In the genomic region with DNA sequence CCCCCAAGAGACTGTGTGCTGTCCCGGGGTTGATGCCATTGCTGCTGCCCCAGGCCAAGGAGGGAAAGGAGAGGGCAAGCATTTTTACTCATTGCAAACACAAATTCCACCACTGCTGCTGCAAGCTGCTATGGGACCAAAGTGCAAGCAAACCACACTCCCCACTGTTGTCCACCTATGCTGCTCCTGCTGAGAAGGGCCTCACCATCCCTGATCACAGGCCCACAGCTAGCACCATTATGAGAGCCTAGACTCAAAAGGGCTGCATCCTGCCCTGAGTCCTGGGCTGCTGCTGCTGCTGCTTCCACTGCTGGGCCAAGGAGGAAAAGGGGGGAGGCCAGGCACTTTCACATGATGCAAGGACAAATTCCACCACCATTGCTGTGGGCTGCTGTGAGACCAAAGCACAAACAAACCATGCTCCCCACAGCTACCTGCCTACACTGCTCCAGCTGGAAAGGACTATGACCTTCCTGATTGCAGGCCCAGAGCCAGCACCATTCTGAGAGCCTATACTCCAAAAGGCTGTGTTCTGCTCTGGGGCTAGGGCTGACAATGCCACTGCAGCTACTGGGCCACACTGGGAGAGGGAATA, we compare ENCODE assay signal across 29 cellular contexts.
"Had no signal": no experiment of that assay in that cellular context is flagged by ENCODE, and none has a peak within 500 bp of the region (broad histone marks: within the 10 kb centered on the region; RNA-seq: fewer than 3 reads in every experiment).

No MANE protein-coding gene starts in this region.

- H3K4me3 ChIP-seq: esophagus squamous epithelium, heart right ventricle, lung, neural progenitor cell, ovary, psoas muscle, skin epidermis, spleen, testis, tibial artery, upper lobe of left lung had no signal

- ATAC-seq: effector memory CD8-positive, alpha-beta T cell; heart right ventricle; left cardiac atrium; left ventricle myocardium superior; naive thymus-derived CD4-positive, alpha-beta T cell; psoas muscle; right cardiac atrium; stimulated activated memory B cell treated with anti-CD40 and anti-IgM and Interleukin-4, amounts not matched to agents 10 μg/mL and 1 μg/mL and 100 μg/mL, for 72 hours; stimulated activated naive CD8-positive, alpha-beta T cell treated with anti-CD3 and anti-CD28 coated beads, Interleukin-15, Interleukin-2, amounts not matched to agents 100 U/mL and 50 U/mL, for 24 hours had no signal

- H3K4me1 Mint-ChIP-seq: memory B cell; naive thymus-derived CD4-positive, alpha-beta T cell; nephron; neural progenitor cell; stimulated activated memory B cell treated with anti-CD40 and anti-IgM and Interleukin-4, amounts not matched to agents 10 μg/mL and 1 μg/mL and 100 μg/mL, for 72 hours had no signal

- H3K27ac Mint-ChIP-seq: effector memory CD8-positive, alpha-beta T cell; memory B cell; naive thymus-derived CD4-positive, alpha-beta T cell; nephron; neural progenitor cell; stimulated activated memory B cell treated with anti-CD40 and anti-IgM and Interleukin-4, amounts not matched to agents 10 μg/mL and 1 μg/mL and 100 μg/mL, for 72 hours had no signal

- DNase-seq: cortex of kidney; effector memory CD8-positive, alpha-beta T cell; erythroblast; esophagus squamous epithelium; foreskin melanocyte; glutamatergic neuron; heart right ventricle; hippocampal formation; left cardiac atrium; left ventricle myocardium superior; midbrain; naive thymus-derived CD4-positive, alpha-beta T cell; ovary; posterior cingulate gyrus; psoas muscle; right cardiac atrium; spleen; stimulated activated CD4-positive, alpha-beta T cell treated with anti-CD3 and anti-CD28 coated beads, Interleukin-4, amount 100 ng/mL, for 4 hours; stimulated activated naive CD8-positive, alpha-beta T cell treated with anti-CD3 and anti-CD28 coated beads, Interleukin-15, Interleukin-2, amounts not matched to agents 100 U/mL and 50 U/mL, for 24 hours; substantia nigra; testis; tibial artery; upper lobe of left lung had no signal

- H3K27ac ChIP-seq: esophagus squamous epithelium, heart right ventricle, neural progenitor cell, ovary, psoas muscle, skin epidermis, spleen, testis, tibial artery, upper lobe of left lung had no signal

- H3K9me3 ChIP-seq: testis had no signal

- H3K9ac ChIP-seq: neural progenitor cell had no signal

- H3K4me2 ChIP-seq: neural progenitor cell had no signal

- H2AFZ ChIP-seq: neural progenitor cell had no signal

- H3K27me3 ChIP-seq: esophagus squamous epithelium, neural progenitor cell, ovary, testis, tibial artery, upper lobe of left lung had no signal

- H3K36me3 ChIP-seq: esophagus squamous epithelium, neural progenitor cell, ovary, upper lobe of left lung had no signal

- H3K4me1 ChIP-seq: esophagus squamous epithelium, heart right ventricle, neural progenitor cell, psoas muscle, spleen, testis, tibial artery, upper lobe of left lung had no signal

- H3K4me3 Mint-ChIP-seq: effector memory CD8-positive, alpha-beta T cell; memory B cell; naive thymus-derived CD4-positive, alpha-beta T cell; nephron; neural progenitor cell; stimulated activated memory B cell treated with anti-CD40 and anti-IgM and Interleukin-4, amounts not matched to agents 10 μg/mL and 1 μg/mL and 100 μg/mL, for 72 hours had no signal

- H3K27me3 Mint-ChIP-seq: effector memory CD8-positive, alpha-beta T cell; memory B cell; naive thymus-derived CD4-positive, alpha-beta T cell; stimulated activated memory B cell treated with anti-CD40 and anti-IgM and Interleukin-4, amounts not matched to agents 10 μg/mL and 1 μg/mL and 100 μg/mL, for 72 hours had no signal
